Comparison of ENCODE assay signal across 1 cellular context in the genomic region with DNA sequence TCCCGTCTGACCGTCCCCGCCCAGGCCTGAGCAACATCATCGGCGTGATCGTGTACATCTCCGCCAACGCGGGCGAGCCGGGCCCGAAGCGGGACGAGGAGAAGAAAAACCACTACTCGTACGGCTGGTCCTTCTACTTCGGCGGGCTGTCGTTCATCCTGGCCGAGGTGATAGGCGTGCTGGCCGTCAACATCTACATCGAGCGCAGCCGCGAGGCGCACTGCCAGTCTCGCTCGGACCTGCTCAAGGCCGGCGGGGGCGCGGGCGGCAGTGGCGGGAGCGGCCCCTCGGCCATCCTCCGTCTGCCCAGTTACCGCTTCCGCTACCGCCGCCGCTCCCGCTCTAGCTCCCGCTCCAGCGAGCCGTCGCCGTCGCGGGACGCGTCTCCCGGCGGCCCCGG.
TF ChIP-seq lines count a peak whose summit lies in the region.

No MANE protein-coding gene starts in this region.

TF ChIP-seq in SK-N-SH, 30 proteins besides CTCF, POLR2A, EP300 and RAD21 (continued from another document):
- TF ChIP-seq, protein P1, sequence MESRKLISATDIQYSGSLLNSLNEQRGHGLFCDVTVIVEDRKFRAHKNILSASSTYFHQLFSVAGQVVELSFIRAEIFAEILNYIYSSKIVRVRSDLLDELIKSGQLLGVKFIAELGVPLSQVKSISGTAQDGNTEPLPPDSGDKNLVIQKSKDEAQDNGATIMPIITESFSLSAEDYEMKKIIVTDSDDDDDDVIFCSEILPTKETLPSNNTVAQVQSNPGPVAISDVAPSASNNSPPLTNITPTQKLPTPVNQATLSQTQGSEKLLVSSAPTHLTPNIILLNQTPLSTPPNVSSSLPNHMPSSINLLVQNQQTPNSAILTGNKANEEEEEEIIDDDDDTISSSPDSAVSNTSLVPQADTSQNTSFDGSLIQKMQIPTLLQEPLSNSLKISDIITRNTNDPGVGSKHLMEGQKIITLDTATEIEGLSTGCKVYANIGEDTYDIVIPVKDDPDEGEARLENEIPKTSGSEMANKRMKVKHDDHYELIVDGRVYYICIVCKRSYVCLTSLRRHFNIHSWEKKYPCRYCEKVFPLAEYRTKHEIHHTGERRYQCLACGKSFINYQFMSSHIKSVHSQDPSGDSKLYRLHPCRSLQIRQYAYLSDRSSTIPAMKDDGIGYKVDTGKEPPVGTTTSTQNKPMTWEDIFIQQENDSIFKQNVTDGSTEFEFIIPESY (IDR thresholded peaks at IDR 0.05; ENCODE audit: borderline replicate concordance, low read depth), result no peak
- TF ChIP-seq EZH2phosphoT487 (IDR thresholded peaks at IDR 0.05; ENCODE audit: borderline replicate concordance, low read depth) (no peak), NRF1 (IDR thresholded peaks at IDR 0.05; ENCODE audit: low read depth, low read length) (no peak), FOXM1 (IDR thresholded peaks at IDR 0.05; ENCODE audit: low read depth) (no peak), CHD2 (IDR thresholded peaks at IDR 0.05; ENCODE audit: low read length, partially characterized antibody) (no peak), ELF1 (IDR thresholded peaks at IDR 0.05) (no peak), RCOR1 (IDR thresholded peaks at IDR 0.05; ENCODE audit: low read length) (no peak), TEAD4 (IDR thresholded peaks at IDR 0.05; ENCODE audit: borderline replicate concordance, insufficient read depth) (no peak), GABPA (IDR thresholded peaks at IDR 0.05; ENCODE audit: low read depth) (no peak), SIN3A (IDR thresholded peaks at IDR 0.05; ENCODE audit: borderline replicate concordance, low read depth, low read length) (no peak), TCF12 (IDR thresholded peaks at IDR 0.05) (no peak), MEF2A (IDR thresholded peaks at IDR 0.05; ENCODE audit: borderline replicate concordance, low read depth) (no peak), RFX5 (IDR thresholded peaks at IDR 0.05; ENCODE audit: low read length) (no peak)
- TF ChIP-seq, protein P2, sequence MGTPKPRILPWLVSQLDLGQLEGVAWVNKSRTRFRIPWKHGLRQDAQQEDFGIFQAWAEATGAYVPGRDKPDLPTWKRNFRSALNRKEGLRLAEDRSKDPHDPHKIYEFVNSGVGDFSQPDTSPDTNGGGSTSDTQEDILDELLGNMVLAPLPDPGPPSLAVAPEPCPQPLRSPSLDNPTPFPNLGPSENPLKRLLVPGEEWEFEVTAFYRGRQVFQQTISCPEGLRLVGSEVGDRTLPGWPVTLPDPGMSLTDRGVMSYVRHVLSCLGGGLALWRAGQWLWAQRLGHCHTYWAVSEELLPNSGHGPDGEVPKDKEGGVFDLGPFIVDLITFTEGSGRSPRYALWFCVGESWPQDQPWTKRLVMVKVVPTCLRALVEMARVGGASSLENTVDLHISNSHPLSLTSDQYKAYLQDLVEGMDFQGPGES (IDR thresholded peaks at IDR 0.05; ENCODE audit: low read depth, low read length), result no peak
- TF ChIP-seq, protein P3, sequence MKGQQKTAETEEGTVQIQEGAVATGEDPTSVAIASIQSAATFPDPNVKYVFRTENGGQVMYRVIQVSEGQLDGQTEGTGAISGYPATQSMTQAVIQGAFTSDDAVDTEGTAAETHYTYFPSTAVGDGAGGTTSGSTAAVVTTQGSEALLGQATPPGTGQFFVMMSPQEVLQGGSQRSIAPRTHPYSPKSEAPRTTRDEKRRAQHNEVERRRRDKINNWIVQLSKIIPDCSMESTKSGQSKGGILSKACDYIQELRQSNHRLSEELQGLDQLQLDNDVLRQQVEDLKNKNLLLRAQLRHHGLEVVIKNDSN (IDR thresholded peaks at IDR 0.05; ENCODE audit: borderline replicate concordance, low read depth), result no peak
